ENCODE assay signal across 9 cellular contexts in the genomic region with DNA sequence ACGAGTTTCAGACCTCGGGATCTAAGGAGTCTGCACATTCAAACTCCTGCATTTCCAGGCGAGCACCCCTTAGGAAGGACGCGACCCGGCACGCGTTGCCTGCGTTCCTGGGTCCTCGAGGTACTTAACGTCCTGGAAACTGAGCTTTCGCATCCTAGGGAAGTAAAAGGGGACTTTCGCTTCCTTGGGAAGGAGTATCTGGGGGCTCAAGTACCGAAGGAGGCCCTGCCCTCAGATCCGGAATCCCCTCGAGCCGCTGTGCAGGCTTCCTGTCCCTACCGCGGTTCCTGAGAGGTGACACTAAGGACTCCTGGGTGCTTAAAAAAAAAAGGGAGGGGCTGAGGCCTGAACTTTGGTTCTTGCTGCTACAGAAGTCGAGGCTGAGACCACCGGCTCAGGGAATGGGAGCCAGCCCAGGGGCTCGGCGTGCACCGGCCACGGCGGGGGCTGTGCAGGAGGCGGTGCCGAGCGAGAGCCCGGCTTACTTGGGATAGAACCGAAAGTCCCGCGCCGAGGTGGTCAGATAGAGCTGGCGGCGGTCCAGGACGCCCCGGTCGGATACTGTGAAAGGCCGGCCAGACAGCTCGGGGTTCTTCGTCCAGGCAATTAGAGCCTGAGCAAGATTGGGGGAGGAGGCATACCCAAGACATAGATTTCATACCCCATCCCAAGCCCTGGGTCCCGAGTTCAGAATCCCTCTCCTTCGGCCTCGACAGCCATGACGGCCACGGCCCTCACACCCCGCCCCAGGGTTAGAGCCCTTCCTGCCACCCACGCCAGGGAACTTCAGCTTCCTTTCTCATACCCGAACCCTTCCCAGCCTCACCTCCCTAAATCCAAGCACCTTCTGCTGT. TPM values are rescaled to one million over a fixed set of nuclear protein-coding genes. Genes with fewer than 3 reads are reported as not detected.
DNase-seq lines count a peak whose midpoint lies in the region; ATAC-seq and TF ChIP-seq lines count a peak whose summit lies in the region.
"Not testable (repeated sequence)": the region's sequence is repeated elsewhere in the genome, so short reads cannot be mapped to it uniquely, and the experiment has no call there.
"Had no signal": no experiment of that assay in that cellular context is flagged by ENCODE, and none has a peak within 500 bp of the region (broad histone marks: within the 10 kb centered on the region; RNA-seq: fewer than 3 reads in every experiment).

No MANE protein-coding gene starts in this region.

- H3K4me3 ChIP-seq in body of pancreas: not testable (repeated sequence)
- H3K4me3 ChIP-seq in foreskin fibroblast (ENCODE audit: low read depth in 1 of 2, low read length in 2 of 2): peak overlapping the region; percentile 45 to 50
- peak overlapping the region in 1 of 2 experiments; percentile 70 for H3K4me3 ChIP-seq in mesenchymal stem cell (ENCODE audit: insufficient read depth in 1 of 2, low read depth in 1 of 2, low read length in 2 of 2)
- peak overlapping the region; percentile 55 to 72 (median 57) for H3K4me3 ChIP-seq in gastrocnemius medialis

- peaks cover 45% of the 10 kb centered on the region for H3K27me3 Mint-ChIP-seq in WTC11 (ENCODE audit: low read depth)

- H3K27ac ChIP-seq in body of pancreas; mesenchymal stem cell (ENCODE audit: low read length, poor library complexity, severe bottlenecking): not testable (repeated sequence)
- H3K27ac ChIP-seq in gastrocnemius medialis: peak overlapping the region in 1 of 4 donors; percentile 2

- TF ChIP-seq CTCF in WTC11 (IDR thresholded peaks at IDR 0.05); body of pancreas (IDR thresholded peaks at IDR 0.05); foreskin fibroblast (IDR thresholded peaks at IDR 0.05; ENCODE audit: low read depth, low read length); gastrocnemius medialis (IDR thresholded peaks at IDR 0.05 in 4 of 5, conservative IDR thresholded peaks at IDR 0.05 in 1 of 5): not testable (repeated sequence)

- not testable (repeated sequence) for H3K4ac ChIP-seq in mesenchymal stem cell (ENCODE audit: low read depth in 1 of 2, low read length in 2 of 2)

- CTCF ChIA-PET in WTC11 (lab: Charles Lee): interaction anchor here (0.6 to 6.5 kb wide), 31 partner anchors 9 to 849 kb away, joined by 3 to 78 read pairs (median 6); a partner anchor contains a TSS

- peak overlapping the region; percentile 85 for H3K4me2 ChIP-seq in mesenchymal stem cell (ENCODE audit: low read length, poor library complexity, severe bottlenecking)

- H3K4me1 ChIP-seq in body of pancreas: peaks cover 32% of the 10 kb centered on the region
- peaks cover 15% of the 10 kb centered on the region for H3K4me1 ChIP-seq in mesenchymal stem cell (ENCODE audit: control insufficient read depth, insufficient read depth, low read depth, low read length)
- H3K4me1 ChIP-seq in gastrocnemius medialis: peaks cover 14 to 19% of the 10 kb centered on the region in 2 donors

- not testable (repeated sequence) for H3K14ac ChIP-seq in mesenchymal stem cell (ENCODE audit: low read length in 2 of 2)

- H3K36me3 Mint-ChIP-seq in WTC11: peaks cover 20% of the 10 kb centered on the region

- not testable (repeated sequence) for TF ChIP-seq POLR2A in body of pancreas (IDR thresholded peaks at IDR 0.05); gastrocnemius medialis (IDR thresholded peaks at IDR 0.05)

- not testable (repeated sequence) for H2BK12ac ChIP-seq in mesenchymal stem cell (ENCODE audit: low read length in 2 of 2)

- peak; percentile 39 for DNase-seq in ELF-1 (ENCODE audit: low read depth, low spot score)
- DNase-seq in NCI-H146 (lab: John Stamatoyannopoulos, UW): peak; percentile 16
- not testable (repeated sequence) for DNase-seq in WTC11 (ENCODE audit: low spot score); mesenchymal stem cell; gastrocnemius medialis
- DNase-seq in body of pancreas: peak; percentile 26 to 57 (median 34)
- DNase-seq in foreskin fibroblast: peak in 1 of 2 donors; percentile 30

- ATAC-seq in WTC11, body of pancreas: not testable (repeated sequence)
- ATAC-seq in gastrocnemius medialis: peak; percentile 16 to 31

- not testable (repeated sequence) for H3K79me1 ChIP-seq in mesenchymal stem cell (replicated peaks; ENCODE audit: low read length, poor library complexity, severe bottlenecking)

- not testable (repeated sequence) for H2BK5ac ChIP-seq in mesenchymal stem cell (ENCODE audit: low read depth, low read length, poor library complexity, severe bottlenecking)

- H3K23ac ChIP-seq in mesenchymal stem cell (ENCODE audit: low read length in 2 of 2): not testable (repeated sequence)

- H3K9me3 Mint-ChIP-seq in WTC11: not testable (repeated sequence)

- H4K8ac ChIP-seq in mesenchymal stem cell (ENCODE audit: low read length): not testable (repeated sequence)

- H3K4me3 Mint-ChIP-seq in WTC11: peak overlapping the region; percentile 73

- WGBS in body of pancreas, 2 donors: 13 to 23% methylated on average over 19 to 49 of the region's 50 CpGs
- WGBS in mesenchymal stem cell: 53% methylated on average over 49 of the region's 50 CpGs

- not testable (repeated sequence) for H2BK15ac ChIP-seq in mesenchymal stem cell (ENCODE audit: low read depth, poor library complexity, severe bottlenecking)

- peaks cover 23% of the 10 kb centered on the region for H3K4me1 Mint-ChIP-seq in WTC11

- not testable (repeated sequence) for H3K9me3 ChIP-seq in body of pancreas; mesenchymal stem cell (ENCODE audit: control insufficient read depth, low read length); gastrocnemius medialis

- H4K91ac ChIP-seq in mesenchymal stem cell (ENCODE audit: low read length): not testable (repeated sequence)

- H2AK5ac ChIP-seq in mesenchymal stem cell (ENCODE audit: low read length, severe bottlenecking): not testable (repeated sequence)

- not testable (repeated sequence) for H3K27ac Mint-ChIP-seq in WTC11

- H3K18ac ChIP-seq in mesenchymal stem cell (ENCODE audit: low read depth in 1 of 2, low read length in 2 of 2): not testable (repeated sequence)

- H2BK120ac ChIP-seq in mesenchymal stem cell (ENCODE audit: low read depth, low read length): not testable (repeated sequence)

- H3K9ac ChIP-seq in mesenchymal stem cell (ENCODE audit: low read length): peak overlapping the region; percentile 45

- in situ Hi-C loops in gastrocnemius medialis (cut with MboI; ENCODE audit: low sequenced_read_pairs in 4 of 4): not testable (repeated sequence)

- not testable (repeated sequence) for H3K27me3 ChIP-seq in body of pancreas
- H3K27me3 ChIP-seq in mesenchymal stem cell (ENCODE audit: control insufficient read depth in 1 of 2, insufficient read depth in 1 of 2, low read length in 2 of 2) (peaks cover 5 to 30% of the 10 kb centered on the region in 2 experiments), gastrocnemius medialis (peaks cover 0 to 11% (median 8%) of the 10 kb centered on the region in 3 donors)

- POLR2A ChIA-PET in WTC11 (lab: Charles Lee): interaction anchor here (1.7 kb wide), 1 partner anchor 26 kb away, joined by 6 read pairs; a partner anchor contains a TSS

- intact Hi-C loops in body of pancreas (cut with DNase I); gastrocnemius medialis (cut with DNase I; ENCODE audit: low total_unique reads): not testable (repeated sequence)

- H3K36me3 ChIP-seq in body of pancreas (replicated peaks in 1 of 2; ENCODE audit: insufficient read depth in 1 of 2, low read depth in 2 of 2): not testable (repeated sequence)
- H3K36me3 ChIP-seq in mesenchymal stem cell (ENCODE audit: control insufficient read depth in 1 of 2, insufficient read depth in 2 of 2, low read depth in 1 of 2, low read length in 2 of 2): peaks cover 24 to 32% of the 10 kb centered on the region in 2 experiments
- peaks cover 0 to 25% of the 10 kb centered on the region in 2 donors for H3K36me3 ChIP-seq in gastrocnemius medialis

- not testable (repeated sequence) for H2AFZ ChIP-seq in mesenchymal stem cell (ENCODE audit: low read depth, low read length)

RNA-seq across cellular contexts. Expression of a gene that starts 1.7 kb away (rescaled TPM):
- 1.3 TPM in 1 of 3 replicates, not detected in the others for total RNA-seq in WTC11 (2021)
- 10 to 100 TPM in 1 of 2 donors, not detected in 1; 45.8 TPM for total RNA-seq in body of pancreas
- polyA plus RNA-seq in mesenchymal stem cell (2013, experiment 1 of 2): not detected
- 0.11 TPM for polyA plus RNA-seq in mesenchymal stem cell (2013, experiment 2 of 2)
- 1 to 10 TPM in 1 of 4 donors, not detected in 3; 1.9 TPM for total RNA-seq in gastrocnemius medialis
- total RNA-seq: esophagus mucosa, occipital lobe had no signal

RNA-seq across cellular contexts. Expression of a gene that starts 5.5 kb away (rescaled TPM):
- not detected in 3 replicates for total RNA-seq in WTC11 (2021)
- total RNA-seq in body of pancreas: not detected
- polyA plus RNA-seq in mesenchymal stem cell (2013, experiment 1 of 2): not detected
- polyA plus RNA-seq in mesenchymal stem cell (2013, experiment 2 of 2): not detected
- not detected for total RNA-seq in gastrocnemius medialis
- total RNA-seq: esophagus mucosa, occipital lobe had no signal

RNA-seq across cellular contexts. Expression of a gene that starts 13.1 kb away (rescaled TPM):
- total RNA-seq in WTC11 (2021): 1.1 to 1.2 TPM in 2 of 3 replicates, not detected in the other
- total RNA-seq in body of pancreas: not detected
- not detected for polyA plus RNA-seq in mesenchymal stem cell (2013, experiment 1 of 2)
- not detected for polyA plus RNA-seq in mesenchymal stem cell (2013, experiment 2 of 2)
- total RNA-seq in gastrocnemius medialis: not detected
- total RNA-seq: esophagus mucosa, occipital lobe had no signal

RNA-seq across cellular contexts. Expression of a gene that starts 18.1 kb away (rescaled TPM):
- total RNA-seq in WTC11 (2021): 0.87 TPM in 1 of 3 replicates, not detected in the others
- not detected for total RNA-seq in body of pancreas
- not detected for polyA plus RNA-seq in mesenchymal stem cell (2013, experiment 1 of 2)
- not detected for polyA plus RNA-seq in mesenchymal stem cell (2013, experiment 2 of 2)
- not detected for total RNA-seq in gastrocnemius medialis
- total RNA-seq: esophagus mucosa, occipital lobe had no signal

RNA-seq across cellular contexts. Expression of a gene that starts 24.9 kb away (rescaled TPM):
- 168 to 178 TPM (median 169 TPM) in 3 replicates for total RNA-seq in WTC11 (2021)
- 10 to 100 TPM; 46.5 to 47.2 TPM for total RNA-seq in body of pancreas
- polyA plus RNA-seq in mesenchymal stem cell (2013, experiment 1 of 2): 46.3 TPM
- 43.5 TPM for polyA plus RNA-seq in mesenchymal stem cell (2013, experiment 2 of 2)
- total RNA-seq in gastrocnemius medialis: 100 to 1,000 TPM; 134 to 185 (median 146) TPM
